2 cellular contexts compared by ENCODE assay signal in the genomic region with DNA sequence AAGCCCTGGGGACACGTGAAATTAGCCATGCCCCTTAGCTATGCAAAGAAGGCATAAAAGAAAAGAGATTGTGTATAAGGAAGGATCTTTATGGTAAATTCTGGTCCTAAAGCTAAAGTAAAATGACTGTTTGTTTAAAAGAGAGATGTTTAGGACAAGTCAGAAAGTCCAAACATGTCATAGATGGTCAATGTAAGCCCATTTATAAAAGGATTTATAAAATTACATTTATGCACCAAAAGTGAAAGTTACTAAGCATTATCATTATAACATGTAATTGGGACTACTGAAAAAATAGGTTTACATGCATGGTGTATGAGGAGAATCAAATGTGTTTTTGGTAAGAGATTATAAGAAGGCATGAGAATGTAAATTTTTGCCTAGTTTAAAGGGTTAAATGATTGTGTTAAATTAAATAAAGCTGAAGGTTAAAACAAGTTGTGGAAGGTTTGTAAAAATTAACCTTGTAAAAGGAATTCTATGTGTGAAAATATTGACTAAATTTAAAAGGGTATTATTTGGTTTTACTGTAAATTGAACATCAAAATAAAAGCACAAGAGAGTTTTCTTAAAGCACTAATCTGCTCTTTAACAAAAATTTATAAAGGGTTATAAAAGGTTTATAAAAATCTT.
A peak's percentile ranks its signal among the peaks of the same experiment; 100 is the strongest.
TF ChIP-seq lines count a peak whose summit lies in the region.

No MANE protein-coding gene starts in this region.

TF ChIP-seq in HepG2, 621 proteins besides CTCF, POLR2A, EP300 and RAD21 (continues in another document):
- TF ChIP-seq ZFP36 (IDR thresholded peaks at IDR 0.05; ENCODE audit: borderline replicate concordance, low read depth, low read length, partially characterized antibody), result peak; percentile 76
- no peak for TF ChIP-seq XBP1 (CRISPR knock-in tag; IDR thresholded peaks at IDR 0.05)
- TF ChIP-seq, protein P1, sequence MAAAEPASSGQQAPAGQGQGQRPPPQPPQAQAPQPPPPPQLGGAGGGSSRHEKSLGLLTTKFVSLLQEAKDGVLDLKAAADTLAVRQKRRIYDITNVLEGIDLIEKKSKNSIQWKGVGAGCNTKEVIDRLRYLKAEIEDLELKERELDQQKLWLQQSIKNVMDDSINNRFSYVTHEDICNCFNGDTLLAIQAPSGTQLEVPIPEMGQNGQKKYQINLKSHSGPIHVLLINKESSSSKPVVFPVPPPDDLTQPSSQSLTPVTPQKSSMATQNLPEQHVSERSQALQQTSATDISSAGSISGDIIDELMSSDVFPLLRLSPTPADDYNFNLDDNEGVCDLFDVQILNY (CRISPR knock-in tag; conservative IDR thresholded peaks at IDR 0.05), result no peak
- no peak for TF ChIP-seq SALL1 (CRISPR knock-in tag; IDR thresholded peaks at IDR 0.05)
- no peak for TF ChIP-seq CENPT (CRISPR knock-in tag; IDR thresholded peaks at IDR 0.05; ENCODE audit: low read depth)
- no peak for TF ChIP-seq ZFP1 (CRISPR knock-in tag; IDR thresholded peaks at IDR 0.05)
- TF ChIP-seq KDM6A (CRISPR knock-in tag; IDR thresholded peaks at IDR 0.05; ENCODE audit: low read depth), result no peak
- no peak for TF ChIP-seq ZNF749 (CRISPR knock-in tag; IDR thresholded peaks at IDR 0.05; ENCODE audit: borderline replicate concordance)
- no peak for TF ChIP-seq ZNF570 (CRISPR knock-in tag; IDR thresholded peaks at IDR 0.05; ENCODE audit: borderline replicate concordance)
- no peak for TF ChIP-seq DMAP1 (CRISPR knock-in tag; IDR thresholded peaks at IDR 0.05)
- no peak for TF ChIP-seq STAG1 (CRISPR knock-in tag; IDR thresholded peaks at IDR 0.05)
- TF ChIP-seq FOXC1 (CRISPR knock-in tag; IDR thresholded peaks at IDR 0.05; ENCODE audit: borderline replicate concordance), result no peak
- TF ChIP-seq ZNF407 (CRISPR knock-in tag; IDR thresholded peaks at IDR 0.05; ENCODE audit: not compliant biosample characterization), result no peak
- TF ChIP-seq SIN3A (IDR thresholded peaks at IDR 0.05; ENCODE audit: borderline replicate concordance, low read depth, low read length), result no peak
- TF ChIP-seq, protein P2, sequence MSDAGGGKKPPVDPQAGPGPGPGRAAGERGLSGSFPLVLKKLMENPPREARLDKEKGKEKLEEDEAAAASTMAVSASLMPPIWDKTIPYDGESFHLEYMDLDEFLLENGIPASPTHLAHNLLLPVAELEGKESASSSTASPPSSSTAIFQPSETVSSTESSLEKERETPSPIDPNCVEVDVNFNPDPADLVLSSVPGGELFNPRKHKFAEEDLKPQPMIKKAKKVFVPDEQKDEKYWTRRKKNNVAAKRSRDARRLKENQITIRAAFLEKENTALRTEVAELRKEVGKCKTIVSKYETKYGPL (CRISPR knock-in tag; IDR thresholded peaks at IDR 0.05), result no peak
- TF ChIP-seq ZNF724P (CRISPR knock-in tag; IDR thresholded peaks at IDR 0.05; ENCODE audit: borderline replicate concordance), result peak; percentile 34; the same call in 1 of the 2 replicates
- TF ChIP-seq RXRB (CRISPR knock-in tag; IDR thresholded peaks at IDR 0.05; ENCODE audit: borderline replicate concordance), result no peak
- TF ChIP-seq FOSL2 (CRISPR knock-in tag; IDR thresholded peaks at IDR 0.05), result no peak

TF ChIP-seq in H1, 55 proteins besides CTCF, POLR2A, EP300 and RAD21:
- TF ChIP-seq EGR1 (IDR thresholded peaks at IDR 0.05; ENCODE audit: borderline replicate concordance, low read depth, low read length) (no peak), SP1 (IDR thresholded peaks at IDR 0.05; ENCODE audit: low read depth, low read length) (no peak), CREB1 (IDR thresholded peaks at IDR 0.05) (no peak), TBP (IDR thresholded peaks at IDR 0.05; ENCODE audit: low read depth, low read length) (no peak)
